ENCODE assay signal across 15 cellular contexts in genomic region chr18:10142056-10142455, GRCh38.
"Had no signal": no experiment of that assay in that cellular context is flagged by ENCODE, and none has a peak within 500 bp of the region (broad histone marks: within the 10 kb centered on the region; RNA-seq: fewer than 3 reads in every experiment).

No MANE protein-coding gene starts in this region.

- DNase-seq: activated CD4-positive, alpha-beta T cell treated with anti-CD3 and anti-CD28 coated beads, Interleukin-2, amount 10 ng/mL, durations not matched to agents 24 days and 14 days; activated CD8-positive, alpha-beta memory T cell treated with anti-CD3 and anti-CD28 coated beads for 24 hours; amniotic stem cell; cerebellar nuclear complex; dorsolateral prefrontal cortex; lower lobe of right lung; nucleus accumbens; stimulated activated CD4-positive, alpha-beta T cell treated with anti-CD3 and anti-CD28 coated beads, Interleukin-15, amount 100 ng/mL, for 24 hours; stimulated activated CD4-positive, alpha-beta T cell treated with anti-CD3 and anti-CD28 coated beads, Interleukin-4, amount 100 ng/mL, for 24 hours; stimulated activated naive CD8-positive, alpha-beta T cell treated with anti-CD3 and anti-CD28 coated beads, Interleukin-15, amount 100 ng/mL, for 72 hours had no signal

- ATAC-seq: esophagus mucosa; natural killer cell treated with Interleukin-12 subunit alpha and Interleukin-12 subunit beta and Interleukin-15 and Interleukin-18, amount 100 ng/mL, for 72 hours; stimulated activated naive CD8-positive, alpha-beta T cell treated with anti-CD3 and anti-CD28 coated beads, Interleukin-15, amount 100 ng/mL, for 72 hours; WTC11 had no signal

- H3K27ac ChIP-seq: dorsolateral prefrontal cortex, lower lobe of right lung, SK-N-MC had no signal

- H3K9me3 ChIP-seq: lower lobe of right lung, tibial nerve had no signal

- H3K4me3 ChIP-seq: dorsolateral prefrontal cortex, lower lobe of right lung, SK-N-MC, tibial nerve had no signal

- H3K27me3 ChIP-seq: dorsolateral prefrontal cortex, tibial nerve had no signal

- H3K36me3 ChIP-seq: lower lobe of right lung, tibial nerve had no signal
